In genomic region chr9:100575006-100575405, GRCh38 we compare ENCODE assay signal across 16 cellular contexts. TPM values are rescaled to one million over a fixed set of nuclear protein-coding genes. Genes with fewer than 3 reads are reported as not detected.
"Had no signal": no experiment of that assay in that cellular context is flagged by ENCODE, and none has a peak within 500 bp of the region (broad histone marks: within the 10 kb centered on the region; RNA-seq: fewer than 3 reads in every experiment).

No MANE protein-coding gene starts in this region.

- H3K4me3 ChIP-seq: gastroesophageal sphincter, lung, ovary, spleen, stomach had no signal

- H3K36me3 ChIP-seq: ovary, spleen had no signal

- H3K4me1 ChIP-seq: gastroesophageal sphincter, spleen had no signal

- H3K4me1 Mint-ChIP-seq: naive thymus-derived CD4-positive, alpha-beta T cell; nephron progenitor cell had no signal

- ATAC-seq: gastroesophageal sphincter; left colon; left ventricle myocardium superior; naive thymus-derived CD4-positive, alpha-beta T cell; right cardiac atrium had no signal

- H3K4me3 Mint-ChIP-seq: naive thymus-derived CD4-positive, alpha-beta T cell; nephron progenitor cell had no signal

- H3K9me3 ChIP-seq: gastroesophageal sphincter, ovary, stomach had no signal

- H3K27me3 ChIP-seq: gastroesophageal sphincter, ovary, spleen, stomach had no signal

- DNase-seq: effector memory CD4-positive, alpha-beta T cell; glutamatergic neuron; left colon; left ventricle myocardium superior; naive thymus-derived CD4-positive, alpha-beta T cell; nephron progenitor cell; ovary; right cardiac atrium; spleen; stimulated activated CD4-positive, alpha-beta T cell treated with anti-CD3 and anti-CD28 coated beads, Interleukin-2, amount 100 ng/mL, for 24 hours; stimulated activated CD4-positive, alpha-beta T cell treated with anti-CD3 and anti-CD28 coated beads, Interleukin-4, amount 100 ng/mL, for 4 hours; stimulated activated naive CD4-positive, alpha-beta T cell; stomach; substantia nigra had no signal

- H3K27ac ChIP-seq: gastroesophageal sphincter, ovary, spleen, stomach had no signal

- H3K9me3 Mint-ChIP-seq: nephron progenitor cell had no signal

RNA-seq across cellular contexts. Expression of gene CAVIN4, which starts 2.9 kb away (rescaled TPM):
- polyA plus RNA-seq: naive thymus-derived CD4-positive, alpha-beta T cell had no signal
